1 cellular context compared by ENCODE assay signal in the genomic region with DNA sequence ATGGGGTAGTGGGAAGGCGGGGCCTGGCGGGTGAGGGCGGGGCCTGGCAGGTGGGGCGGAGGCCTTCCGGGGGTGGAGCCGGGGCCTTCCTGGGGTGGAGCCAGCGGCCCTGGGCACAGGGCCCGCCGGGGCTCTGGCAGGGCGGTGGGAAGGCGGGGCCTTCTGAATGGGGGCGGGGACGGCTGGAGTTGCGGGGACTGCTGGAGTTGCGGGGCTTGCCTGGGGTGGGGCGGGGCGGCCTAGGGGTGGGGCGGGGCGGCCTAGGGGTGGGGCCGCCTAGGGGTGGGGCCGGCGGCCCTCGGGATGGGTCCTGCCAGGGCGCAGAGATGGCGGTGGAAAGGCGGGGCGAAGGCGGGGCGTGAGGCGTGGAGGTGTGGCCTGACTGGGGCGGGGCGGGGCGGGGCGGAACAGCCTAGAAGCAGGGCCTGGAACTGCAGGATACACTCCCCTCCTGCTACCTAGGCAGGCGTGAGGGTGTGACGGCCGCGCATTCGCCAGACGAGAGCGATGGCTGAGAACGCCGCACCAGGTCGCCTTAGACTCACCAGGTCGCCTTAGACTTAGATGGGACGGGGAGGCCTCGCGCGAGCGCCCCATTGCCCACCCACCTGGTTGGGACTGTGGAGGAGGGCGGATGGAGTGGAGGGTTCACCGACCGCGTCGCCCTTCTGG.
TF ChIP-seq lines count a peak whose summit lies in the region.

No MANE protein-coding gene starts in this region.

TF ChIP-seq in IMR-90, 13 proteins besides CTCF, POLR2A, EP300 and RAD21 (continued from another document):
- TF ChIP-seq NFE2L2 (IDR thresholded peaks at IDR 0.05; ENCODE audit: low read depth, low read length) (no peak), CEBPB (IDR thresholded peaks at IDR 0.05; ENCODE audit: low read depth, low read length) (no peak), BHLHE40 (IDR thresholded peaks at IDR 0.05; ENCODE audit: low read depth, low read length) (no peak), MAZ (IDR thresholded peaks at IDR 0.05; ENCODE audit: borderline replicate concordance, low read depth, low read length) (no peak), MXI1 (IDR thresholded peaks at IDR 0.05; ENCODE audit: borderline replicate concordance, low read depth, low read length) (no peak), RCOR1 (IDR thresholded peaks at IDR 0.05; ENCODE audit: insufficient replicate concordance, low read length) (no peak)
- TF ChIP-seq, protein P1, sequence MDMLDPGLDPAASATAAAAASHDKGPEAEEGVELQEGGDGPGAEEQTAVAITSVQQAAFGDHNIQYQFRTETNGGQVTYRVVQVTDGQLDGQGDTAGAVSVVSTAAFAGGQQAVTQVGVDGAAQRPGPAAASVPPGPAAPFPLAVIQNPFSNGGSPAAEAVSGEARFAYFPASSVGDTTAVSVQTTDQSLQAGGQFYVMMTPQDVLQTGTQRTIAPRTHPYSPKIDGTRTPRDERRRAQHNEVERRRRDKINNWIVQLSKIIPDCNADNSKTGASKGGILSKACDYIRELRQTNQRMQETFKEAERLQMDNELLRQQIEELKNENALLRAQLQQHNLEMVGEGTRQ (IDR thresholded peaks at IDR 0.05; ENCODE audit: low read depth, low read length), result no peak
